Comparison of ENCODE assay signal across 11 cellular contexts in the genomic region with DNA sequence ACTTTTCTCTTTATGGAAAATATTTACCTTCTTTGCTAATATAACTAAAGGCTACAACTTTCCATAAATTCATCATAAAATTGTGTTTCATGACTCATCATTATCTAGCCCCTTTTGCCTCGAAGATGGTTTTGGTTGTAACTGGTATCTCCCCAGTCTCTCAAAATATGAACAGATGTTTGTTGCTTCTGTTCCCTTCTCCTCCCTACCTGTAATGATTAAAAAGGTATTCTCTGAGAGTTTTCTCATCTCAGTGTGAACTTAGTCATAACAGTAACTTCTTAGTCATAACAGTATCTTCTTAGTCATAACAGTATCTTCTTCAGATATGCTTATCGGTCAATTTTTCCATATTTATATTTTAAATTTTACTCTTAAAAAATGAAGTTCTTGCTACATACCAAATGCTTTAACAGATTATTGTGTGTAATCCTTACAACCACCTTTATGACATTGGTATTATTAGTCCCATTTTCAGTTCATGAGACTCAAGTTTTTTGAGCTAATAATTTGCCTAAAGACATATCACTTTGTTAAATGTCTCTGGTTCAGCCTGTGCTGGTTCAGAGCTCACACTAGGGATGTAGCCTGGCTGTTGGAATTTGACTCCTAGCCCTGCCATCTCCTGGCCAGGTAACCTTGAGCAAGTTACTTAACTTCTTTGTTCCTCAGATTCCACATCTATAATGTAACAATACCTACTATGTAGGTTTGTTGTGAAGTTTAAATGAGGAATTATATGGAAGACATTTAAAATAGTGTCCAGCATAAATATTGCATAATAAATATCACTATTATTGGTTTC. TPM values are rescaled to one million over a fixed set of nuclear protein-coding genes. Genes with fewer than 3 reads are reported as not detected.
A peak's percentile ranks its signal among the peaks of the same experiment; 100 is the strongest.
DNase-seq lines count a peak whose midpoint lies in the region; ATAC-seq and TF ChIP-seq lines count a peak whose summit lies in the region.
"Had no signal": no experiment of that assay in that cellular context is flagged by ENCODE, and none has a peak within 500 bp of the region (broad histone marks: within the 10 kb centered on the region; RNA-seq: fewer than 3 reads in every experiment).

No MANE protein-coding gene starts in this region.

- POLR2A ChIA-PET in Caco-2 (lab: Charles Lee): no interaction called here

- CTCF ChIA-PET in Caco-2 (lab: Charles Lee): no interaction called here

- no peaks in the 10 kb centered on the region for H3K27me3 ChIP-seq in Caco-2 (replicated peaks; ENCODE audit: control insufficient read depth, insufficient read depth, low read length)

- no TSS peak for BruUV-seq in Caco-2 (replicated peaks; lab: Mats Ljungman, UMichigan)

- peak overlapping the region; percentile 7 for H3K4me3 Mint-ChIP-seq in activated T-helper 17 cell treated with anti-CD3 and anti-CD28 coated beads, Interleukin-2, amount 50 U/mL, for 72 hours
- no peak overlapping the region for H3K4me3 Mint-ChIP-seq in Caco-2 (ENCODE audit: unreplicated experiment)
- H3K4me3 Mint-ChIP-seq: dendritic cell treated with granulocyte-macrophage colony-stimulating factor and Interleukin-4, amounts not matched to agents 40 ng/mL and 50 ng/mL, for 4 days had no signal

- no peak overlapping the region for H3K4me3 ChIP-seq in Caco-2 (ENCODE audit: low read depth, low read length)

- no peaks in the 10 kb centered on the region for H3K4me1 ChIP-seq in Caco-2

- H3K36me3 Mint-ChIP-seq in activated T-helper 17 cell treated with anti-CD3 and anti-CD28 coated beads, Interleukin-2, amount 50 U/mL, for 72 hours (ENCODE audit: low read depth): peaks cover 6% of the 10 kb centered on the region
- peaks cover 32% of the 10 kb centered on the region for H3K36me3 Mint-ChIP-seq in Caco-2 (ENCODE audit: insufficient read depth, unreplicated experiment)

- H3K36me3 ChIP-seq in Caco-2 (ENCODE audit: control insufficient read depth, insufficient read depth, low read length): no peaks in the 10 kb centered on the region

- intact Hi-C loops in Caco-2 (cut with micrococcal nuclease; ENCODE audit: unreplicated experiment): no loop called here

- H3K27ac Mint-ChIP-seq in activated T-helper 17 cell treated with anti-CD3 and anti-CD28 coated beads, Interleukin-2, amount 50 U/mL, for 72 hours: peak overlapping the region; percentile 78
- no peak overlapping the region for H3K27ac Mint-ChIP-seq in Caco-2 (ENCODE audit: unreplicated experiment)
- H3K27ac Mint-ChIP-seq: dendritic cell treated with granulocyte-macrophage colony-stimulating factor and Interleukin-4, amounts not matched to agents 40 ng/mL and 50 ng/mL, for 4 days had no signal

- ATAC-seq in GM18498 (IDR thresholded peaks at IDR 0.05; ENCODE audit: unreplicated experiment): peak; percentile 83
- ATAC-seq in GM19463 (IDR thresholded peaks at IDR 0.05; ENCODE audit: unreplicated experiment): peak; percentile 87
- ATAC-seq in HG03045 (IDR thresholded peaks at IDR 0.05; ENCODE audit: unreplicated experiment): peak; percentile 85
- peak; percentile 97 for ATAC-seq in activated T-helper 17 cell treated with anti-CD3 and anti-CD28 coated beads, Interleukin-2, amount 50 U/mL, for 72 hours (replicated peaks)

- H3K9me3 ChIP-seq in Caco-2: no peaks in the 10 kb centered on the region

- H3K4me1 Mint-ChIP-seq in activated T-helper 17 cell treated with anti-CD3 and anti-CD28 coated beads, Interleukin-2, amount 50 U/mL, for 72 hours: peaks cover 5% of the 10 kb centered on the region
- H3K4me1 Mint-ChIP-seq in Caco-2 (ENCODE audit: low read depth, unreplicated experiment): no peaks in the 10 kb centered on the region

- no peak for DNase-seq in COLO829 (ENCODE audit: low spot score)
- DNase-seq in stimulated activated CD4-positive, alpha-beta T cell treated with anti-CD3 and anti-CD28 coated beads, Interleukin-4, amount 100 ng/mL, for 4 hours: no peak
- DNase-seq in Caco-2: no peak
- no peak for DNase-seq in NCI-H446 (lab: John Stamatoyannopoulos, UW)
- DNase-seq: DMS153; stimulated activated naive CD4-positive, alpha-beta T cell treated with Interleukin-2 at 50 U/mL for 16 hours had no signal

- H3K9me3 Mint-ChIP-seq in activated T-helper 17 cell treated with anti-CD3 and anti-CD28 coated beads, Interleukin-2, amount 50 U/mL, for 72 hours: no peaks in the 10 kb centered on the region
- H3K9me3 Mint-ChIP-seq in Caco-2 (ENCODE audit: unreplicated experiment): no peaks in the 10 kb centered on the region
- H3K9me3 Mint-ChIP-seq: dendritic cell treated with granulocyte-macrophage colony-stimulating factor and Interleukin-4, amounts not matched to agents 40 ng/mL and 50 ng/mL, for 4 days had no signal

- no peaks in the 10 kb centered on the region for H3K27me3 Mint-ChIP-seq in activated T-helper 17 cell treated with anti-CD3 and anti-CD28 coated beads, Interleukin-2, amount 50 U/mL, for 72 hours
- no peaks in the 10 kb centered on the region for H3K27me3 Mint-ChIP-seq in Caco-2 (ENCODE audit: insufficient read depth, unreplicated experiment)
- H3K27me3 Mint-ChIP-seq: dendritic cell treated with granulocyte-macrophage colony-stimulating factor and Interleukin-4, amounts not matched to agents 40 ng/mL and 50 ng/mL, for 4 days had no signal

- TF ChIP-seq CTCF in Caco-2 (IDR thresholded peaks at IDR 0.05; ENCODE audit: insufficient read depth in 1 of 2, low read depth in 1 of 2, low read length in 1 of 2, severe bottlenecking in 1 of 2, unreplicated experiment in 1 of 2): no peak

RNA-seq across cellular contexts. Expression of a gene that starts 32.6 kb away (rescaled TPM):
- total RNA-seq in activated T-helper 17 cell treated with anti-CD3 and anti-CD28 coated beads, Interleukin-2, amount 50 U/mL, for 72 hours: 10 to 100 TPM in 1 of 2 donors, 1 to 10 TPM in 1; 3.4 to 51.8 TPM
- 320 and 326 TPM in 2 replicates for total RNA-seq in Caco-2 (2022)
